Comparison of ENCODE assay signal across 9 cellular contexts in genomic region chr1:153261793-153262371, GRCh38. TPM values are rescaled to one million over a fixed set of nuclear protein-coding genes. Genes with fewer than 3 reads are reported as not detected.
DNase-seq lines count a peak whose midpoint lies in the region; TF ChIP-seq lines count a peak whose summit lies in the region.
"Had no signal": no experiment of that assay in that cellular context is flagged by ENCODE, and none has a peak within 500 bp of the region (broad histone marks: within the 10 kb centered on the region; RNA-seq: fewer than 3 reads in every experiment).

No MANE protein-coding gene starts in this region.

- no peak for TF ChIP-seq CTCF in CD14-positive monocyte (IDR thresholded peaks at IDR 0.05)
- no peak for TF ChIP-seq CTCF in KMS-11 (conservative IDR thresholded peaks at IDR 0.05; ENCODE audit: low read depth, low read length)
- no peak for TF ChIP-seq CTCF in neural crest cell (conservative IDR thresholded peaks at IDR 0.05)

- no peak overlapping the region; the same call in 1 of the 2 replicates for H3K9ac ChIP-seq in KMS-11

- peaks cover 25% of the 10 kb centered on the region for H3K4me1 ChIP-seq in KMS-11 (ENCODE audit: low read depth, poor library complexity, severe bottlenecking)
- H3K4me1 ChIP-seq in ectodermal cell (ENCODE audit: control insufficient read depth, insufficient read depth, low read length): peaks cover 3% of the 10 kb centered on the region

- H3K4me3 Mint-ChIP-seq in CD14-positive monocyte: peak overlapping the region; percentile 48 to 87
- H3K4me3 Mint-ChIP-seq in neural crest cell: peak overlapping the region; percentile 79

- H2AFZ ChIP-seq in KMS-11 (ENCODE audit: low read depth): peak overlapping the region; percentile 21

- no peaks in the 10 kb centered on the region for H3K9me3 ChIP-seq in ectodermal cell (ENCODE audit: control insufficient read depth, low read length)

- 27 to 30% methylated on average over 18 of the region's 18 CpGs for WGBS in ectodermal cell, 2 experiments

- peaks cover 55 to 91% (median 67%) of the 10 kb centered on the region in 3 donors for H3K27me3 Mint-ChIP-seq in CD14-positive monocyte (ENCODE audit: low read depth in 3 of 3)
- peaks cover 85% of the 10 kb centered on the region for H3K27me3 Mint-ChIP-seq in neural crest cell (ENCODE audit: low read depth)

- H3K79me2 ChIP-seq in KMS-11 (ENCODE audit: insufficient read depth, low read depth): no peaks in the 10 kb centered on the region

- intact Hi-C loops in CD14-positive monocyte (cut with micrococcal nuclease): no loop called here

- H4K20me1 ChIP-seq in KMS-11 (ENCODE audit: insufficient read depth): no peaks in the 10 kb centered on the region

- H3K27ac ChIP-seq in KMS-11 (no peak overlapping the region), ectodermal cell (ENCODE audit: insufficient read depth, low read depth, low read length, poor library complexity, severe bottlenecking) (no peak overlapping the region)

- H3K9me3 Mint-ChIP-seq in CD14-positive monocyte (peaks cover 0 to 15% (median 11%) of the 10 kb centered on the region in 7 donors), neural crest cell (no peaks in the 10 kb centered on the region)

- no peak overlapping the region for H3K4me3 ChIP-seq in KMS-11 (IDR thresholded peaks at IDR 0.05; ENCODE audit: insufficient read depth, low read depth, low read length)
- H3K4me3 ChIP-seq in ectodermal cell (ENCODE audit: insufficient read depth, low read depth, low read length): peak overlapping the region; percentile 53

- DNase-seq in CD14-positive monocyte (ENCODE audit: low spot score): no peak
- no peak for DNase-seq in neural crest cell (ENCODE audit: low read depth, low spot score)
- DNase-seq in C1 segment of cervical spinal cord (lab: John Stamatoyannopoulos, UW): no peak
- no peak for DNase-seq in effector CD8-positive, alpha-beta T cell (lab: John Stamatoyannopoulos, UW)
- DNase-seq in DMS 273 treated with DMSO at 0.1 percent for 48 hours (lab: John Stamatoyannopoulos, UW): no peak
- DNase-seq in NCI-H1930 (lab: John Stamatoyannopoulos, UW): no peak

- H3K27ac Mint-ChIP-seq in CD14-positive monocyte (no peak overlapping the region), neural crest cell (ENCODE audit: unreplicated experiment) (no peak overlapping the region)

- H3K36me3 Mint-ChIP-seq in CD14-positive monocyte (peaks cover 0 to 12% of the 10 kb centered on the region in 2 donors), neural crest cell (ENCODE audit: low read depth) (no peaks in the 10 kb centered on the region)

- H3K4me1 Mint-ChIP-seq in CD14-positive monocyte: peaks cover 19% of the 10 kb centered on the region
- peaks cover 11% of the 10 kb centered on the region for H3K4me1 Mint-ChIP-seq in neural crest cell

- peak overlapping the region; percentile 59 for H3K4me2 ChIP-seq in KMS-11

- no peaks in the 10 kb centered on the region for H3K36me3 ChIP-seq in KMS-11 (ENCODE audit: insufficient read depth)
- no peaks in the 10 kb centered on the region for H3K36me3 ChIP-seq in ectodermal cell (ENCODE audit: control insufficient read depth, insufficient read depth, low read length)

- peaks cover 10% of the 10 kb centered on the region; the same call in 1 of the 2 replicates for H3K27me3 ChIP-seq in KMS-11 (ENCODE audit: insufficient read depth, low read depth)
- H3K27me3 ChIP-seq in ectodermal cell (ENCODE audit: control insufficient read depth, insufficient read depth, low read length, poor library complexity, severe bottlenecking): peaks cover 74% of the 10 kb centered on the region

RNA-seq across cellular contexts. Expression of gene LORICRIN, which starts 2.4 kb away (rescaled TPM):
- polyA plus RNA-seq in CD14-positive monocyte: not detected
- polyA plus RNA-seq in ectodermal cell (2013, experiment 1 of 4): not detected
- polyA plus RNA-seq in ectodermal cell (2013, experiment 2 of 4): not detected
- polyA plus RNA-seq in ectodermal cell (2013, experiment 3 of 4): not detected
- polyA plus RNA-seq in ectodermal cell (2013, experiment 4 of 4): not detected
- not detected in 2 replicates for total RNA-seq in neural crest cell
- polyA plus RNA-seq: adipose tissue had no signal

RNA-seq across cellular contexts. Expression of gene PRR9, which starts 44.5 kb away (rescaled TPM):
- not detected for polyA plus RNA-seq in CD14-positive monocyte
- not detected for polyA plus RNA-seq in ectodermal cell (2013, experiment 1 of 4)
- not detected for polyA plus RNA-seq in ectodermal cell (2013, experiment 2 of 4)
- not detected for polyA plus RNA-seq in ectodermal cell (2013, experiment 3 of 4)
- polyA plus RNA-seq in ectodermal cell (2013, experiment 4 of 4): not detected
- not detected in 2 replicates for total RNA-seq in neural crest cell

RNA-seq across cellular contexts. Expression of gene PGLYRP3, which starts 50.9 kb away (rescaled TPM):
- not detected for polyA plus RNA-seq in CD14-positive monocyte
- not detected for polyA plus RNA-seq in ectodermal cell (2013, experiment 1 of 4)
- polyA plus RNA-seq in ectodermal cell (2013, experiment 2 of 4): not detected
- not detected for polyA plus RNA-seq in ectodermal cell (2013, experiment 3 of 4)
- not detected for polyA plus RNA-seq in ectodermal cell (2013, experiment 4 of 4)
- not detected in 2 replicates for total RNA-seq in neural crest cell
- polyA plus RNA-seq: adipose tissue had no signal

RNA-seq across cellular contexts. Expression of gene LELP1, which starts 58.7 kb away (rescaled TPM):
- polyA plus RNA-seq in CD14-positive monocyte: not detected
- polyA plus RNA-seq in ectodermal cell (2013, experiment 1 of 4): not detected
- polyA plus RNA-seq in ectodermal cell (2013, experiment 2 of 4): not detected
- not detected for polyA plus RNA-seq in ectodermal cell (2013, experiment 3 of 4)
- polyA plus RNA-seq in ectodermal cell (2013, experiment 4 of 4): not detected
- not detected in 2 replicates for total RNA-seq in neural crest cell
- polyA plus RNA-seq: adipose tissue had no signal
